29 cellular contexts compared by ENCODE assay signal in the genomic region with DNA sequence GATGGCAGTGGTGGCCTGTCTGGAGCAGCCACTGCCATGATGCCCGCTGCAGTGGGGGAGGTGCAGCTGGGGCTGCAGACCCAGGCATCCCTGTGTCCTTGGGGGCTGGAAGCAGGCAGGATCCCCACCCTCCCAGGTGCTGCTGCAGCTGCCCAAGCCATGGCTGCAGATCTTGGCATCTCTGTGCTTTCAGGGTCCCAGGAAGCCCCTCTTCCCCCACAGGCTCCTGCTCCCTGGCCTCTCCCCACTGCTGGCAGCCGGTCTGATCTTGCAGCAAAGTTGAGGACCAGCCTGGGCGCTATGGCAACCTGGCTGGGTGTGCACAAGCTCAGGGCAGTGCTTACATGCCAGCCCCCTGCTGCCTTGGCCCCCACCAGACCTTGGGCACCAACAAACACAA.
DNase-seq lines count a peak whose midpoint lies in the region; ATAC-seq, FAIRE-seq and TF ChIP-seq lines count a peak whose summit lies in the region.
"Had no signal": no experiment of that assay in that cellular context is flagged by ENCODE, and none has a peak within 500 bp of the region (broad histone marks: within the 10 kb centered on the region; RNA-seq: fewer than 3 reads in every experiment).

No MANE protein-coding gene starts in this region.

- POLR2A ChIA-PET in H1 (lab: Charles Lee; ENCODE audit: partially characterized antibody), result no interaction called here

- peaks cover 10% of the 10 kb centered on the region; the same call in 1 of the 2 replicates for H3K23me2 ChIP-seq in H1 (ENCODE audit: low read depth, low read length)

- H3K27me3 Mint-ChIP-seq in natural killer cell treated with Interleukin-12 subunit alpha and Interleukin-12 subunit beta and Interleukin-15 and Interleukin-18, amount 100 ng/mL, for 72 hours, result no peaks in the 10 kb centered on the region
- peaks cover 0 to 4% of the 10 kb centered on the region in 2 donors for H3K27me3 Mint-ChIP-seq in natural killer cell (ENCODE audit: low read depth in 2 of 2)
- H3K27me3 Mint-ChIP-seq: CD4-positive, CD25-positive, alpha-beta regulatory T cell; CD8-positive, alpha-beta memory T cell had no signal

- H3K14ac ChIP-seq in H1 (ENCODE audit: insufficient read length), result no peak overlapping the region
- peak overlapping the region; percentile 58 for H3K14ac ChIP-seq in neuronal stem cell (ENCODE audit: low read length)

- H4K8ac ChIP-seq in H1 (ENCODE audit: extremely low read depth, insufficient read depth, low read length) (peak overlapping the region; percentile 76), neuronal stem cell (ENCODE audit: low read depth, low read length) (peak overlapping the region; percentile 94)

- no peak overlapping the region for H3K56ac ChIP-seq in H1 (replicated peaks; ENCODE audit: insufficient read length, low read depth, low read length)

- H3K79me2 ChIP-seq in H1 (ENCODE audit: control insufficient read depth in 1 of 2, insufficient read depth in 2 of 2, low read length in 2 of 2), result no peaks in the 10 kb centered on the region

- peaks cover 46 to 58% of the 10 kb centered on the region in 2 donors for H3K4me1 Mint-ChIP-seq in natural killer cell treated with Interleukin-12 subunit alpha and Interleukin-12 subunit beta and Interleukin-15 and Interleukin-18, amount 100 ng/mL, for 72 hours (ENCODE audit: low read depth in 2 of 2)
- H3K4me1 Mint-ChIP-seq in natural killer cell, result no peaks in the 10 kb centered on the region

- H2AFZ ChIP-seq in H1 (ENCODE audit: low read length), result no peak overlapping the region; the same call in 1 of the 2 replicates
- peak overlapping the region; percentile 6 for H2AFZ ChIP-seq in neuronal stem cell (ENCODE audit: low read length)

- H3K9me3 ChIP-seq in RWPE2 (ENCODE audit: severe bottlenecking) (no peaks in the 10 kb centered on the region), H1 (ENCODE audit: insufficient read depth in 2 of 2, low read depth in 1 of 2, low read length in 1 of 2) (no peaks in the 10 kb centered on the region), neuronal stem cell (replicated peaks in 1 of 2; ENCODE audit: control insufficient read depth in 2 of 2, insufficient read depth in 1 of 2, low read depth in 1 of 2, low read length in 2 of 2) (no peaks in the 10 kb centered on the region)
- H3K9me3 ChIP-seq: BE2C, BLaER1 had no signal

- H4K91ac ChIP-seq in H1 (replicated peaks; ENCODE audit: insufficient read length, low read length) (no peak overlapping the region), neuronal stem cell (ENCODE audit: low read depth, low read length, poor library complexity) (no peak overlapping the region)

- peaks cover 10% of the 10 kb centered on the region for H3K9me3 Mint-ChIP-seq in natural killer cell treated with Interleukin-12 subunit alpha and Interleukin-12 subunit beta and Interleukin-15 and Interleukin-18, amount 100 ng/mL, for 72 hours
- no peaks in the 10 kb centered on the region for H3K9me3 Mint-ChIP-seq in natural killer cell
- H3K9me3 Mint-ChIP-seq: CD4-positive, alpha-beta memory T cell; CD4-positive, CD25-positive, alpha-beta regulatory T cell; CD8-positive, alpha-beta memory T cell had no signal

- H3K4ac ChIP-seq in H1 (replicated peaks; ENCODE audit: insufficient read length, low read depth, low read length) (no peak overlapping the region), neuronal stem cell (ENCODE audit: low read length) (no peak overlapping the region)

- H3K27ac ChIP-seq in RWPE2 (ENCODE audit: poor library complexity, severe bottlenecking) (peak overlapping the region; percentile 9), H1 (ENCODE audit: low read depth, low read length) (no peak overlapping the region), neuronal stem cell (replicated peaks; ENCODE audit: low read length) (no peak overlapping the region)
- H3K27ac ChIP-seq: BLaER1 had no signal

- H2BK5ac ChIP-seq in H1 (ENCODE audit: low read depth, low read length) (no peak overlapping the region), neuronal stem cell (ENCODE audit: low read length) (no peak overlapping the region)

- DNase-seq in natural killer cell treated with Interleukin-12 subunit alpha and Interleukin-12 subunit beta and Interleukin-15 and Interleukin-18, amount 100 ng/mL, for 72 hours (ENCODE audit: low spot score), result no peak
- no peak for DNase-seq in natural killer cell
- DNase-seq in RWPE2 (ENCODE audit: low spot score), result no peak
- DNase-seq in H1 (ENCODE audit: low read depth in 1 of 2, low spot score in 2 of 2), result no peak
- DNase-seq in neuronal stem cell (ENCODE audit: low spot score), result no peak
- no peak for DNase-seq in foreskin melanocyte
- no peak for DNase-seq in NCI-H345 treated with DMSO at 0.1 percent for 48 hours (lab: John Stamatoyannopoulos, UW; ENCODE audit: unreplicated experiment)
- DNase-seq: 8988T; ACHN; BE2C; C1 segment of cervical spinal cord; CD4-positive, alpha-beta memory T cell; CD8-positive, alpha-beta memory T cell; COR-L47; DMS 273 treated with DMSO at 0.1 percent for 48 hours; DMS153; DMS53; DMS79; DND-41; EL; GDM1 had no signal

- H3K18ac ChIP-seq in H1 (ENCODE audit: extremely low read depth, low read length) (no peak overlapping the region), neuronal stem cell (ENCODE audit: low read length) (peak overlapping the region; percentile 89)

- ATAC-seq in natural killer cell treated with Interleukin-12 subunit alpha and Interleukin-12 subunit beta and Interleukin-15 and Interleukin-18, amount 100 ng/mL, for 72 hours, result no peak
- ATAC-seq in natural killer cell (no peak), RWPE2 (ENCODE audit: low read depth) (no peak)
- ATAC-seq in activated CD4-positive, CD25-positive, alpha-beta regulatory T cell treated with anti-CD3 and anti-CD28 coated beads, Interleukin-2, amount 50 U/mL, for 24 hours, result no peak

- peak overlapping the region; percentile 17 for H3K4me3 Mint-ChIP-seq in natural killer cell treated with Interleukin-12 subunit alpha and Interleukin-12 subunit beta and Interleukin-15 and Interleukin-18, amount 100 ng/mL, for 72 hours
- H3K4me3 Mint-ChIP-seq in natural killer cell, result no peak overlapping the region
- H3K4me3 Mint-ChIP-seq: CD14-positive monocyte; CD4-positive, alpha-beta memory T cell; CD4-positive, CD25-positive, alpha-beta regulatory T cell; CD8-positive, alpha-beta memory T cell had no signal

- H2AK5ac ChIP-seq in H1 (ENCODE audit: low read depth, low read length), result no peak overlapping the region
- H2AK5ac ChIP-seq in neuronal stem cell (ENCODE audit: low read depth, low read length), result no peak overlapping the region

- no peaks in the 10 kb centered on the region for H4K20me1 ChIP-seq in H1 (replicated peaks in 1 of 2; ENCODE audit: control insufficient read depth in 1 of 2, insufficient read depth in 2 of 2, low read length in 2 of 2)
- H4K20me1 ChIP-seq: BLaER1 had no signal

- TF ChIP-seq EP300 in H1 (IDR thresholded peaks at IDR 0.05; ENCODE audit: borderline replicate concordance in 1 of 2, low read depth in 2 of 2, low read length in 2 of 2), result no peak

- H3K9ac ChIP-seq in H1 (replicated peaks in 1 of 4; ENCODE audit: extremely low read depth in 1 of 4, low read depth in 3 of 4, low read length in 3 of 4) (no peak overlapping the region), neuronal stem cell (ENCODE audit: low read depth, low read length, poor library complexity) (no peak overlapping the region)
- H3K9ac ChIP-seq: BLaER1 had no signal

- H3K4me1 ChIP-seq in RWPE2 (ENCODE audit: insufficient read depth, poor library complexity, severe bottlenecking), result peaks cover 11% of the 10 kb centered on the region
- peaks cover under 1 to 19% (median 10%) of the 10 kb centered on the region in 4 experiments for H3K4me1 ChIP-seq in H1 (replicated peaks in 1 of 4; ENCODE audit: control insufficient read depth in 3 of 4, insufficient read depth in 4 of 4, low read length in 3 of 4)
- peaks cover 4 to 15% of the 10 kb centered on the region in 2 donors for H3K4me1 ChIP-seq in neuronal stem cell (ENCODE audit: control insufficient read depth in 2 of 2, insufficient read depth in 1 of 2, low read depth in 1 of 2, low read length in 2 of 2)
- H3K4me1 ChIP-seq: BE2C, BLaER1 had no signal

- no peak for FAIRE-seq in H1 (lab: Jason Lieb, UNC)
- FAIRE-seq: A204.1, GM12878, GM18507, GM19239 had no signal

- peak overlapping the region; percentile 24 to 95 for H3K27ac Mint-ChIP-seq in natural killer cell treated with Interleukin-12 subunit alpha and Interleukin-12 subunit beta and Interleukin-15 and Interleukin-18, amount 100 ng/mL, for 72 hours
- no peak overlapping the region for H3K27ac Mint-ChIP-seq in natural killer cell
- H3K27ac Mint-ChIP-seq: CD14-positive monocyte; CD4-positive, alpha-beta memory T cell; CD4-positive, CD25-positive, alpha-beta regulatory T cell had no signal

- no peak overlapping the region for H2BK12ac ChIP-seq in H1 (ENCODE audit: low read depth, low read length)
- no peak overlapping the region for H2BK12ac ChIP-seq in neuronal stem cell (ENCODE audit: low read length)

- intact Hi-C loops in natural killer cell (cut with micrococcal nuclease), result no loop called here

- H3K23ac ChIP-seq in H1 (ENCODE audit: insufficient read length) (no peak overlapping the region), neuronal stem cell (ENCODE audit: low read depth, low read length, poor library complexity) (peak overlapping the region; percentile 96)

- H3K36me3 ChIP-seq in RWPE2 (ENCODE audit: low read depth), result no peaks in the 10 kb centered on the region
- H3K36me3 ChIP-seq in H1 (ENCODE audit: control insufficient read depth in 2 of 4, insufficient read depth in 4 of 4, low read length in 3 of 4), result no peaks in the 10 kb centered on the region
- no peaks in the 10 kb centered on the region for H3K36me3 ChIP-seq in neuronal stem cell (replicated peaks in 1 of 2; ENCODE audit: control insufficient read depth in 2 of 2, insufficient read depth in 2 of 2, low read length in 2 of 2)
- H3K36me3 ChIP-seq: BE2C, BLaER1 had no signal

- no peak overlapping the region for H4K5ac ChIP-seq in H1 (ENCODE audit: insufficient read length, low read depth, low read length)

- H2BK120ac ChIP-seq in H1 (replicated peaks; ENCODE audit: low read depth, low read length) (no peak overlapping the region), neuronal stem cell (ENCODE audit: low read depth, low read length) (peak overlapping the region; percentile 93)

- no peak overlapping the region for H2BK20ac ChIP-seq in H1 (ENCODE audit: low read length)

- CTCF ChIA-PET in H1 (lab: Charles Lee; ENCODE audit: partially characterized antibody), result interaction anchor here (0.7 to 1.3 kb wide), 3 partner anchors 154 to 167 kb away, joined by 3 to 6 read pairs (median 3); no protein-coding TSS in a partner anchor

- H3K79me1 ChIP-seq in H1 (ENCODE audit: low read depth, low read length), result peaks cover under 1% of the 10 kb centered on the region; the same call in 1 of the 2 replicates
- H3K79me1 ChIP-seq in neuronal stem cell (ENCODE audit: low read depth, low read length), result no peaks in the 10 kb centered on the region

- H3K4me2 ChIP-seq in H1 (ENCODE audit: insufficient read depth in 1 of 2, low read depth in 2 of 2, low read length in 2 of 2) (no peak overlapping the region), neuronal stem cell (ENCODE audit: insufficient read depth, low read length, poor library complexity, severe bottlenecking) (no peak overlapping the region)
- H3K4me2 ChIP-seq: BLaER1 had no signal

- 94% methylated on average over 3 of the region's 3 CpGs; no CpG with 5 or more reads in 1 of the 2 experiments for WGBS in H1 (ENCODE audit: extremely low coverage in 1 of 2, insufficient coverage in 1 of 2, insufficient read length in 1 of 2, insufficient replicate concordance in 2 of 2, low coverage in 1 of 2, low lambda C conversion rate in 2 of 2, missing lambda C conversion rate in 1 of 2), 2 experiments
- WGBS in neuronal stem cell (ENCODE audit: extremely low coverage in 2 of 2, insufficient read length in 2 of 2, insufficient replicate concordance in 1 of 2), 2 donors, result no CpG with 5 or more reads among the region's 3 CpGs

- no peak overlapping the region for H3K4me3 ChIP-seq in RWPE2 (ENCODE audit: severe bottlenecking)
- no peak overlapping the region for H3K4me3 ChIP-seq in H1 (ENCODE audit: extremely low read depth in 1 of 4, insufficient read depth in 2 of 4, low read depth in 3 of 4, low read length in 4 of 4)
- no peak overlapping the region for H3K4me3 ChIP-seq in neuronal stem cell (ENCODE audit: low read length in 2 of 2)
- H3K4me3 ChIP-seq: BLaER1, GM12878 had no signal

- TF ChIP-seq CTCF in natural killer cell (IDR thresholded peaks at IDR 0.05) (no peak), RWPE2 (IDR thresholded peaks at IDR 0.05; ENCODE audit: poor library complexity, severe bottlenecking) (no peak), H1 (IDR thresholded peaks at IDR 0.05; ENCODE audit: control extremely low read depth in 1 of 3, insufficient read depth in 1 of 3, low read depth in 1 of 3, low read length in 3 of 3) (no peak)

- no peak for TF ChIP-seq RAD21 in H1 (IDR thresholded peaks at IDR 0.05 in 1 of 2, conservative IDR thresholded peaks at IDR 0.05 in 1 of 2; ENCODE audit: low read depth in 2 of 2, low read length in 2 of 2)

- H3K36me3 Mint-ChIP-seq in natural killer cell treated with Interleukin-12 subunit alpha and Interleukin-12 subunit beta and Interleukin-15 and Interleukin-18, amount 100 ng/mL, for 72 hours, result peaks cover 13% of the 10 kb centered on the region
- H3K36me3 Mint-ChIP-seq in natural killer cell, result no peaks in the 10 kb centered on the region
- H3K36me3 Mint-ChIP-seq: CD14-positive monocyte; CD4-positive, alpha-beta memory T cell; CD4-positive, CD25-positive, alpha-beta regulatory T cell; CD8-positive, alpha-beta memory T cell had no signal

- H2BK15ac ChIP-seq in H1 (ENCODE audit: low read length) (no peak overlapping the region), neuronal stem cell (ENCODE audit: low read length) (peak overlapping the region; percentile 78)

- H3K27me3 ChIP-seq in RWPE2 (ENCODE audit: insufficient read depth, poor library complexity, severe bottlenecking), result no peaks in the 10 kb centered on the region
- peaks cover 2 to 12% (median 9%) of the 10 kb centered on the region in 4 experiments; a peak in 5 of 7 replicates for H3K27me3 ChIP-seq in H1 (replicated peaks in 1 of 4; ENCODE audit: control insufficient read depth in 3 of 4, extremely low read depth in 1 of 4, insufficient read depth in 3 of 4, low read length in 3 of 4)
- H3K27me3 ChIP-seq in neuronal stem cell (ENCODE audit: control insufficient read depth in 3 of 3, insufficient read depth in 3 of 3, low read depth in 1 of 3, low read length in 3 of 3), result no peaks in the 10 kb centered on the region
- H3K27me3 ChIP-seq: BE2C, BLaER1 had no signal

- TF ChIP-seq POLR2A in H1 (IDR thresholded peaks at IDR 0.05; ENCODE audit: control extremely low read depth in 1 of 2, low read depth in 2 of 2, low read length in 2 of 2), result no peak

Comparison
In these comparisons a context has a peak if more than half of its experiments do, and no peak if none do; other contexts are left out.
1. H3K27ac Mint-ChIP-seq: peak in natural killer cell treated with Interleukin-12 subunit alpha and Interleukin-12 subunit beta and Interleukin-15 and Interleukin-18, amount 100 ng/mL, for 72 hours (2 of 2); none in natural killer cell (0 of 2).